In genomic region chr11:65027213-65028067, GRCh38 we compare ENCODE assay signal across 1 cellular context.
A peak's percentile ranks its signal among the peaks of the same experiment; 100 is the strongest.
TF ChIP-seq lines count a peak whose summit lies in the region.

SNX15 (plus strand) TSS chr11:65027439; CDS start chr11:65027538, 99 bp downstream.

TF ChIP-seq in GM12878, 131 proteins besides CTCF, POLR2A, EP300 and RAD21 (continued from another document):
- peak; percentile 74; the same call in 1 of the 2 replicates for TF ChIP-seq IRF3 (IDR thresholded peaks at IDR 0.05)
- peak; percentile 44; the same call in 1 of the 2 replicates for TF ChIP-seq HCFC1 (IDR thresholded peaks at IDR 0.05; ENCODE audit: low read length)
- TF ChIP-seq ZNF384 (IDR thresholded peaks at IDR 0.05; ENCODE audit: borderline replicate concordance, low read depth, low read length) = no peak
- TF ChIP-seq NKRF (conservative IDR thresholded peaks at IDR 0.05) = peak; percentile 97
- peak; percentile 69; the same call in 1 of the 2 replicates for TF ChIP-seq RB1 (IDR thresholded peaks at IDR 0.05; ENCODE audit: borderline replicate concordance)
- TF ChIP-seq ELK1 (IDR thresholded peaks at IDR 0.05; ENCODE audit: low read depth, low read length) = peak; percentile 50; the same call in 1 of the 2 replicates
- 0 out of 2 replicates have a peak, but pooled peaks have one; percentile 32 for TF ChIP-seq DPF2 (IDR thresholded peaks at IDR 0.05)
- TF ChIP-seq MLLT1 (IDR thresholded peaks at IDR 0.05) = peak; percentile 68; the same call in 1 of the 2 replicates
- no peak; the same call in 1 of the 2 replicates for TF ChIP-seq MTA2 (IDR thresholded peaks at IDR 0.05; ENCODE audit: low read depth)
- TF ChIP-seq PBX3 (IDR thresholded peaks at IDR 0.05; ENCODE audit: insufficient replicate concordance, low read depth, low read length) = no peak
- TF ChIP-seq MAX (IDR thresholded peaks at IDR 0.05; ENCODE audit: low read depth, low read length) = peak; percentile 65
